In the genomic region with DNA sequence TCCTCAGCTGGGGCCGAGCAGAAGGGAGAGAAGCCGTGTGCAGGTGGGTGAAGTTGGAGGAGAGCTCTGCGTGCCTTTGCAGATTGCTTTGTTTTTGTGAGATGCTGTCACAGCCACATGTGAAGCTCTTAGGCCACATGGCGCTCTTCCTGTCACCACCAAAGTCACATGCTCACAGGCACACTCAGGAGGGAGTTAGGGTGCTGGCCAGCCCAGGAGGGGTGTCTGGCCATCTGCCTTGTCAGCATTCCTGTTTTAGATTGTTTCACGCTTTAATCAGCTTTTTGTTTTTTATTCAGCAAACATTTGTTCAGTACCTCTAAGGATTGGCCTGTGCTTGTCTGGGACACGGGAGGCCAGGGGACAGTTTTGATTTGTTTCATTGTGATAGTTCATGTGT, we compare ENCODE assay signal across 32 cellular contexts. TPM values are rescaled to one million over a fixed set of nuclear protein-coding genes. Genes with fewer than 3 reads are reported as not detected.
"Had no signal": no experiment of that assay in that cellular context is flagged by ENCODE, and none has a peak within 500 bp of the region (broad histone marks: within the 10 kb centered on the region; RNA-seq: fewer than 3 reads in every experiment).

No MANE protein-coding gene starts in this region.

- H3K4me2 ChIP-seq: hepatocyte, neural progenitor cell had no signal

- H3K4me3 Mint-ChIP-seq: dendritic cell treated with granulocyte-macrophage colony-stimulating factor and Interleukin-4, amounts not matched to agents 40 ng/mL and 50 ng/mL, for 4 days; memory B cell; natural killer cell treated with Interleukin-12 subunit alpha and Interleukin-12 subunit beta and Interleukin-15 and Interleukin-18, amount 100 ng/mL, for 72 hours; neural progenitor cell; stimulated activated memory B cell treated with anti-CD40 and anti-IgM and Interleukin-4, amounts not matched to agents 10 μg/mL and 1 μg/mL and 100 μg/mL, for 72 hours; stimulated activated naive CD8-positive, alpha-beta T cell treated with anti-CD3 and anti-CD28 coated beads, Interleukin-15, Interleukin-2, amounts not matched to agents 100 ng/mL and 50 ng/mL, for 24 hours had no signal

- H3K36me3 ChIP-seq: neural progenitor cell, ovary, uterus had no signal

- H3K9me3 Mint-ChIP-seq: dendritic cell treated with granulocyte-macrophage colony-stimulating factor and Interleukin-4, amounts not matched to agents 40 ng/mL and 50 ng/mL, for 4 days; memory B cell; natural killer cell treated with Interleukin-12 subunit alpha and Interleukin-12 subunit beta and Interleukin-15 and Interleukin-18, amount 100 ng/mL, for 72 hours; neural progenitor cell; stimulated activated memory B cell treated with anti-CD40 and anti-IgM and Interleukin-4, amounts not matched to agents 10 μg/mL and 1 μg/mL and 100 μg/mL, for 72 hours; stimulated activated naive CD8-positive, alpha-beta T cell treated with anti-CD3 and anti-CD28 coated beads, Interleukin-15, Interleukin-2, amounts not matched to agents 100 ng/mL and 50 ng/mL, for 24 hours had no signal

- H3K27me3 ChIP-seq: colonic mucosa, esophagus muscularis mucosa, foreskin keratinocyte, gastroesophageal sphincter, heart left ventricle, hepatocyte, neural progenitor cell, ovary, spleen, suprapubic skin, transverse colon, upper lobe of right lung, uterus had no signal

- ATAC-seq: foreskin keratinocyte; gastroesophageal sphincter; left lobe of liver; natural killer cell treated with Interleukin-12 subunit alpha and Interleukin-12 subunit beta and Interleukin-15 and Interleukin-18, amount 100 ng/mL, for 72 hours; psoas muscle; right cardiac atrium; stimulated activated memory B cell treated with anti-CD40 and anti-IgM and Interleukin-4, amounts not matched to agents 10 μg/mL and 1 μg/mL and 100 μg/mL, for 72 hours; upper lobe of right lung had no signal

- H3K4me1 ChIP-seq: colonic mucosa, esophagus muscularis mucosa, foreskin keratinocyte, gastroesophageal sphincter, heart left ventricle, neural progenitor cell, psoas muscle, spleen, suprapubic skin, upper lobe of right lung, uterus had no signal

- H3K27ac Mint-ChIP-seq: dendritic cell treated with granulocyte-macrophage colony-stimulating factor and Interleukin-4, amounts not matched to agents 40 ng/mL and 50 ng/mL, for 4 days; neural progenitor cell; stimulated activated memory B cell treated with anti-CD40 and anti-IgM and Interleukin-4, amounts not matched to agents 10 μg/mL and 1 μg/mL and 100 μg/mL, for 72 hours; stimulated activated naive CD8-positive, alpha-beta T cell treated with anti-CD3 and anti-CD28 coated beads, Interleukin-15, Interleukin-2, amounts not matched to agents 100 ng/mL and 50 ng/mL, for 24 hours had no signal

- DNase-seq: colonic mucosa; effector memory CD4-positive, alpha-beta T cell; foreskin keratinocyte; heart left ventricle; kidney; nucleus accumbens; ovary; psoas muscle; right cardiac atrium; spleen; stimulated activated CD4-positive, alpha-beta T cell treated with anti-CD3 and anti-CD28 coated beads, Interleukin-4, amount 100 ng/mL, for 4 hours; transverse colon; upper lobe of right lung; uterus had no signal

- H3K4me1 Mint-ChIP-seq: memory B cell; neural progenitor cell; stimulated activated memory B cell treated with anti-CD40 and anti-IgM and Interleukin-4, amounts not matched to agents 10 μg/mL and 1 μg/mL and 100 μg/mL, for 72 hours had no signal

- H3K27me3 Mint-ChIP-seq: dendritic cell treated with granulocyte-macrophage colony-stimulating factor and Interleukin-4, amounts not matched to agents 40 ng/mL and 50 ng/mL, for 4 days; memory B cell; natural killer cell treated with Interleukin-12 subunit alpha and Interleukin-12 subunit beta and Interleukin-15 and Interleukin-18, amount 100 ng/mL, for 72 hours; stimulated activated memory B cell treated with anti-CD40 and anti-IgM and Interleukin-4, amounts not matched to agents 10 μg/mL and 1 μg/mL and 100 μg/mL, for 72 hours; stimulated activated naive CD8-positive, alpha-beta T cell treated with anti-CD3 and anti-CD28 coated beads, Interleukin-15, Interleukin-2, amounts not matched to agents 100 ng/mL and 50 ng/mL, for 24 hours had no signal

- H3K4me3 ChIP-seq: colonic mucosa, esophagus muscularis mucosa, gastroesophageal sphincter, heart left ventricle, hepatocyte, lung, neural progenitor cell, ovary, psoas muscle, skin epidermis, spleen, suprapubic skin, transverse colon, upper lobe of right lung, uterus had no signal

- FAIRE-seq: endothelial cell of umbilical vein, kidney had no signal

- H3K9me3 ChIP-seq: colonic mucosa, esophagus muscularis mucosa, gastroesophageal sphincter, heart left ventricle, ovary, psoas muscle, spleen, suprapubic skin, transverse colon, upper lobe of right lung, uterus had no signal

- H3K27ac ChIP-seq: colonic mucosa, esophagus muscularis mucosa, foreskin keratinocyte, gastroesophageal sphincter, heart left ventricle, hepatocyte, neural progenitor cell, ovary, psoas muscle, skin epidermis, spleen, suprapubic skin, transverse colon, upper lobe of right lung, uterus had no signal

RNA-seq across cellular contexts. Expression of gene WDR88, which starts 29.0 kb away (rescaled TPM):
- total RNA-seq: colonic mucosa; endothelial cell of umbilical vein; epithelial cell of proximal tubule; esophagus muscularis mucosa; fibroblast of lung; foreskin keratinocyte; gastroesophageal sphincter; hepatocyte; kidney; left lobe of liver; lung; mononuclear cell; natural killer cell treated with Interleukin-12 subunit alpha and Interleukin-12 subunit beta and Interleukin-15 and Interleukin-18, amount 100 ng/mL, for 72 hours; psoas muscle; renal cortical epithelial cell; right cardiac atrium; spleen; suprapubic skin; transverse colon; upper lobe of right lung; uterus had no signal
- polyA plus RNA-seq: endothelial cell of umbilical vein, fibroblast of lung, foreskin keratinocyte, heart left ventricle, lung, ovary, right cardiac atrium had no signal
